Comparison of ENCODE assay signal across 33 cellular contexts in genomic region chr11:57421066-57421465, GRCh38. TPM values are rescaled to one million over a fixed set of nuclear protein-coding genes. Genes with fewer than 3 reads are reported as not detected.
"Had no signal": no experiment of that assay in that cellular context is flagged by ENCODE, and none has a peak within 500 bp of the region (broad histone marks: within the 10 kb centered on the region; RNA-seq: fewer than 3 reads in every experiment).

No MANE protein-coding gene starts in this region.

- H3K27ac ChIP-seq: adrenal gland, ascending aorta, brain microvascular endothelial cell, colonic mucosa, left lung, testis, uterus, WERI-Rb-1 had no signal

- DNase-seq: activated CD4-positive, alpha-beta T cell treated with anti-CD3 and anti-CD28 coated beads for 1 hour; activated CD4-positive, alpha-beta T cell treated with anti-CD3 and anti-CD28 coated beads, Interleukin-2, amount 50 U/mL, for 4 hours; activated CD8-positive, alpha-beta memory T cell treated with anti-CD3 and anti-CD28 coated beads for 24 hours; activated CD8-positive, alpha-beta memory T cell treated with anti-CD3 and anti-CD28 coated beads, Interleukin-2, amount 50 U/mL, for 48 hours; activated gamma-delta T cell; activated naive CD4-positive, alpha-beta T cell treated with anti-CD3 and anti-CD28 coated beads, Interleukin-2, amount 50 U/mL, for 16 hours; activated T-cell treated with anti-CD3 and anti-CD28 coated beads, Interleukin-2, amount 50 U/mL, for 48 hours; adrenal gland; brain microvascular endothelial cell; colonic mucosa; foreskin melanocyte; glutamatergic neuron; hippocampal formation; kidney glomerular epithelial cell; left lung; naive thymus-derived CD8-positive, alpha-beta T cell; retina; stimulated activated CD4-positive, alpha-beta T cell treated with anti-CD3 and anti-CD28 coated beads, Interleukin-2, amount 100 ng/mL, for 48 hours; stimulated activated CD8-positive, alpha-beta memory T cell treated with anti-CD3 and anti-CD28 coated beads, Interleukin-4, amount 100 ng/mL, for 48 hours; stimulated activated naive CD4-positive, alpha-beta T cell; T-cell; testis; trophoblast cell; uterus; WERI-Rb-1 had no signal

- H3K4me3 Mint-ChIP-seq: mesothelial cell of epicardium; naive thymus-derived CD8-positive, alpha-beta T cell; T-cell; T-helper 2 cell treated with Interferon-gamma antibody and Interleukin-4, amounts not matched to agents 5 μg/mL and 100 μg/mL, for 36 hours had no signal

- H3K36me3 ChIP-seq: colonic mucosa, uterus, WERI-Rb-1 had no signal

- H3K4me3 ChIP-seq: adrenal gland, ascending aorta, colonic mucosa, left lung, testis, uterus had no signal

- H3K27me3 ChIP-seq: adrenal gland, ascending aorta, brain microvascular endothelial cell, colonic mucosa, left lung, testis, uterus had no signal

- H3K9me3 ChIP-seq: adrenal gland, ascending aorta, colonic mucosa, left lung, testis, uterus had no signal

- H3K27me3 Mint-ChIP-seq: naive thymus-derived CD8-positive, alpha-beta T cell; progenitor cell of endocrine pancreas; T-cell had no signal

- FAIRE-seq: TTC549 had no signal

- ATAC-seq: left lung; naive thymus-derived CD8-positive, alpha-beta T cell; T-cell had no signal

- H3K27ac Mint-ChIP-seq: mesothelial cell of epicardium; progenitor cell of endocrine pancreas; T-cell; T-helper 2 cell treated with Interferon-gamma antibody and Interleukin-4, amounts not matched to agents 5 μg/mL and 100 μg/mL, for 36 hours had no signal

- H3K9me3 Mint-ChIP-seq: mesothelial cell of epicardium; naive thymus-derived CD8-positive, alpha-beta T cell; T-cell; T-helper 2 cell treated with Interferon-gamma antibody and Interleukin-4, amounts not matched to agents 5 μg/mL and 100 μg/mL, for 36 hours had no signal

RNA-seq across cellular contexts. Expression of gene PRG2, which starts 30.6 kb away (rescaled TPM):
- total RNA-seq: ascending aorta; colonic mucosa; epithelial cell of proximal tubule; lung microvascular endothelial cell; mesothelial cell of epicardium; naive thymus-derived CD8-positive, alpha-beta T cell; osteocyte; progenitor cell of endocrine pancreas; testis had no signal
- polyA plus RNA-seq: naive thymus-derived CD8-positive, alpha-beta T cell had no signal

RNA-seq across cellular contexts. Expression of gene RTN4RL2, which starts 39.3 kb away (rescaled TPM):
- total RNA-seq: naive thymus-derived CD8-positive, alpha-beta T cell had no signal

RNA-seq across cellular contexts. Expression of gene PRG3, which starts 40.1 kb away (rescaled TPM):
- total RNA-seq: adrenal gland; ascending aorta; colonic mucosa; epithelial cell of proximal tubule; left lung; lung microvascular endothelial cell; mesothelial cell of epicardium; naive thymus-derived CD8-positive, alpha-beta T cell; osteocyte; progenitor cell of endocrine pancreas; T-cell; testis; uterus had no signal
- polyA plus RNA-seq: adrenal gland; naive thymus-derived CD8-positive, alpha-beta T cell had no signal
